ENCODE assay signal across 1 cellular context in the genomic region with DNA sequence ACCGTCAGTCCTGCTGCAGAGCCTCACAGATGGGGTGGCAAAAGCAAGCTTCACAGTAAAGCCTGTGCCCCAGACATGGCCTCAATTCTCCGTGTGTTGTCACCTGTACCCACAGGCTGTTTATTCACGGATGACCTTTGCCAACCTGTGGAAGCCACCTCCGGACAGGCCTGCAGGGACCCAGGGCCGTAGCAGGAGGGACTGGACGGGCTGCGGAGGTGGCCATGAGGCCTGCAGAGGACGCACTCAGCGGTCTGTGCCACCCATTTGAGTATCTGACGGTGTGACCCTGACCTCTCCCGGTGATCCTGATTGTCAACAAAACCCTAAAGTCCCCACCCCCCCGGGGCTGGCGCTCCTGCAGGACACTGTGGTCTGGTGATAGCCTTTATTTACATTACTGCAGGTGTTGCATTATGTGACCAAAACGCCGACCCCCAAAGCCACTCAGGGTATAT.
TF ChIP-seq lines count a peak whose summit lies in the region.

No MANE protein-coding gene starts in this region.

TF ChIP-seq in HepG2, 621 proteins besides CTCF, POLR2A, EP300 and RAD21 (continued from another document and continues in another):
- TF ChIP-seq RFX1 (IDR thresholded peaks at IDR 0.05) (no peak), STAT5B (CRISPR knock-in tag; IDR thresholded peaks at IDR 0.05) (no peak), LBX2 (CRISPR knock-in tag; IDR thresholded peaks at IDR 0.05; ENCODE audit: borderline replicate concordance) (no peak), TARDBP (CRISPR knock-in tag; IDR thresholded peaks at IDR 0.05) (peak; percentile 70), DPF2 (CRISPR knock-in tag; IDR thresholded peaks at IDR 0.05; ENCODE audit: borderline replicate concordance, low read depth) (peak; percentile 83; the same call in 1 of the 2 replicates), ZNF788 (CRISPR knock-in tag; IDR thresholded peaks at IDR 0.05; ENCODE audit: borderline replicate concordance) (peak; percentile 75; the same call in 1 of the 2 replicates), TAF1 (CRISPR knock-in tag; IDR thresholded peaks at IDR 0.05) (no peak; the same call in 1 of the 2 replicates), SIN3A (IDR thresholded peaks at IDR 0.05; ENCODE audit: borderline replicate concordance, low read depth, low read length) (no peak), TOE1 (CRISPR knock-in tag; IDR thresholded peaks at IDR 0.05) (no peak), KDM6A (CRISPR knock-in tag; IDR thresholded peaks at IDR 0.05; ENCODE audit: low read depth) (no peak; the same call in 1 of the 2 replicates), FOXA3 (CRISPR knock-in tag; IDR thresholded peaks at IDR 0.05) (peak; percentile 84), REPIN1 (CRISPR knock-in tag; IDR thresholded peaks at IDR 0.05; ENCODE audit: borderline replicate concordance, low read depth) (peak; percentile 72; the same call in 1 of the 2 replicates), ZNF224 (CRISPR knock-in tag; IDR thresholded peaks at IDR 0.05) (no peak), ZNF567 (CRISPR knock-in tag; IDR thresholded peaks at IDR 0.05; ENCODE audit: borderline replicate concordance) (0 out of 2 replicates have a peak, but pooled peaks have one; percentile 64), ZNF326 (CRISPR knock-in tag; IDR thresholded peaks at IDR 0.05; ENCODE audit: borderline replicate concordance) (no peak), ZNF234 (CRISPR knock-in tag; conservative IDR thresholded peaks at IDR 0.05) (no peak), ZNF552 (CRISPR knock-in tag; IDR thresholded peaks at IDR 0.05; ENCODE audit: borderline replicate concordance) (no peak; the same call in 1 of the 2 replicates), ZNF674 (CRISPR knock-in tag; IDR thresholded peaks at IDR 0.05; ENCODE audit: low read depth) (no peak), ETS1 (CRISPR knock-in tag; IDR thresholded peaks at IDR 0.05) (no peak), MNT (IDR thresholded peaks at IDR 0.05) (no peak), ZNF496 (CRISPR knock-in tag; IDR thresholded peaks at IDR 0.05; ENCODE audit: insufficient replicate concordance) (no peak), ZNF207 (IDR thresholded peaks at IDR 0.05; ENCODE audit: borderline replicate concordance) (no peak), HNF4A (CRISPR knock-in tag; IDR thresholded peaks at IDR 0.05) (peak; percentile 64), ZBTB7A (CRISPR knock-in tag; IDR thresholded peaks at IDR 0.05) (peak; percentile 46; the same call in 1 of the 2 replicates), CAMTA2 (CRISPR knock-in tag; IDR thresholded peaks at IDR 0.05; ENCODE audit: borderline replicate concordance) (no peak), ZNF775 (CRISPR knock-in tag; IDR thresholded peaks at IDR 0.05; ENCODE audit: borderline replicate concordance) (no peak), ZBTB42 (CRISPR knock-in tag; IDR thresholded peaks at IDR 0.05) (no peak), ZNF780A (CRISPR knock-in tag; IDR thresholded peaks at IDR 0.05) (no peak), IKZF1 (IDR thresholded peaks at IDR 0.05) (no peak), ARHGAP35 (CRISPR knock-in tag; IDR thresholded peaks at IDR 0.05; ENCODE audit: borderline replicate concordance) (no peak), ATM (IDR thresholded peaks at IDR 0.05; ENCODE audit: borderline replicate concordance) (no peak), PLRG1 (conservative IDR thresholded peaks at IDR 0.05) (no peak), NFIC (IDR thresholded peaks at IDR 0.05; ENCODE audit: low read length) (no peak), BRD4 (CRISPR knock-in tag; IDR thresholded peaks at IDR 0.05) (0 out of 2 replicates have a peak, but pooled peaks have one; percentile 48), CCAR2 (optimal IDR thresholded peaks at IDR 0.05; ENCODE audit: low read depth, low read length) (no peak), FOXP1 (IDR thresholded peaks at IDR 0.05) (no peak), FOXP1 (CRISPR knock-in tag; IDR thresholded peaks at IDR 0.05) (peak; percentile 71), ZBTB33 (CRISPR knock-in tag; IDR thresholded peaks at IDR 0.05) (0 out of 2 replicates have a peak, but pooled peaks have one; percentile 4), ZBTB4 (CRISPR knock-in tag; IDR thresholded peaks at IDR 0.05; ENCODE audit: borderline replicate concordance) (peak; percentile 61), ZNF484 (CRISPR knock-in tag; IDR thresholded peaks at IDR 0.05; ENCODE audit: borderline replicate concordance, low read depth) (no peak), SP5 (CRISPR knock-in tag; IDR thresholded peaks at IDR 0.05; ENCODE audit: borderline replicate concordance, low read depth) (peak; percentile 75; the same call in 1 of the 2 replicates), ZNF891 (CRISPR knock-in tag; IDR thresholded peaks at IDR 0.05) (0 out of 2 replicates have a peak, but pooled peaks have one; percentile 66), ZNF382 (CRISPR knock-in tag; IDR thresholded peaks at IDR 0.05; ENCODE audit: borderline replicate concordance) (no peak), SAP130 (CRISPR knock-in tag; IDR thresholded peaks at IDR 0.05; ENCODE audit: low read depth) (peak; percentile 92), ZNF10 (CRISPR knock-in tag; IDR thresholded peaks at IDR 0.05; ENCODE audit: borderline replicate concordance, low read depth) (no peak), ZNF263 (CRISPR knock-in tag; IDR thresholded peaks at IDR 0.05) (no peak), GABPB1 (CRISPR knock-in tag; IDR thresholded peaks at IDR 0.05) (peak; percentile 74), GTF2F1 (IDR thresholded peaks at IDR 0.05; ENCODE audit: low read length) (no peak), FOXM1 (CRISPR knock-in tag; IDR thresholded peaks at IDR 0.05) (no peak), TP53 (CRISPR knock-in tag; conservative IDR thresholded peaks at IDR 0.05) (no peak), ZNF761 (CRISPR knock-in tag; conservative IDR thresholded peaks at IDR 0.05) (peak; percentile 36; the same call in 1 of the 2 replicates), ZFP36L2 (CRISPR knock-in tag; IDR thresholded peaks at IDR 0.05) (no peak), MIXL1 (CRISPR knock-in tag; IDR thresholded peaks at IDR 0.05) (no peak), JARID2 (CRISPR knock-in tag; IDR thresholded peaks at IDR 0.05; ENCODE audit: insufficient replicate concordance) (no peak), ZNF546 (CRISPR knock-in tag; conservative IDR thresholded peaks at IDR 0.05) (no peak), HMG20B (CRISPR knock-in tag; conservative IDR thresholded peaks at IDR 0.05) (no peak; the same call in 1 of the 2 replicates), ZNF678 (CRISPR knock-in tag; IDR thresholded peaks at IDR 0.05) (no peak), ZNF44 (CRISPR knock-in tag; IDR thresholded peaks at IDR 0.05) (no peak), DBP (CRISPR knock-in tag; IDR thresholded peaks at IDR 0.05; ENCODE audit: not compliant biosample characterization) (no peak), MED1 (CRISPR knock-in tag; IDR thresholded peaks at IDR 0.05) (peak; percentile 86), PHF20 (CRISPR knock-in tag; IDR thresholded peaks at IDR 0.05) (no peak), ZNF547 (CRISPR knock-in tag; IDR thresholded peaks at IDR 0.05) (no peak), HNRNPLL (IDR thresholded peaks at IDR 0.05; ENCODE audit: low read depth, low read length, poor library complexity, severe bottlenecking) (peak; percentile 58), RBFOX2 (IDR thresholded peaks at IDR 0.05; ENCODE audit: low read depth, low read length) (no peak)
- TF ChIP-seq, protein P1, sequence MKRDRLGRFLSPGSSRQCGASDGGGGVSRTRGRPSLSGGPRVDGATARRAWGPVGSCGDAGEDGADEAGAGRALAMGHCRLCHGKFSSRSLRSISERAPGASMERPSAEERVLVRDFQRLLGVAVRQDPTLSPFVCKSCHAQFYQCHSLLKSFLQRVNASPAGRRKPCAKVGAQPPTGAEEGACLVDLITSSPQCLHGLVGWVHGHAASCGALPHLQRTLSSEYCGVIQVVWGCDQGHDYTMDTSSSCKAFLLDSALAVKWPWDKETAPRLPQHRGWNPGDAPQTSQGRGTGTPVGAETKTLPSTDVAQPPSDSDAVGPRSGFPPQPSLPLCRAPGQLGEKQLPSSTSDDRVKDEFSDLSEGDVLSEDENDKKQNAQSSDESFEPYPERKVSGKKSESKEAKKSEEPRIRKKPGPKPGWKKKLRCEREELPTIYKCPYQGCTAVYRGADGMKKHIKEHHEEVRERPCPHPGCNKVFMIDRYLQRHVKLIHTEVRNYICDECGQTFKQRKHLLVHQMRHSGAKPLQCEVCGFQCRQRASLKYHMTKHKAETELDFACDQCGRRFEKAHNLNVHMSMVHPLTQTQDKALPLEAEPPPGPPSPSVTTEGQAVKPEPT (CRISPR knock-in tag; IDR thresholded peaks at IDR 0.05; ENCODE audit: low read depth): no peak
- TF ChIP-seq, protein P2, sequence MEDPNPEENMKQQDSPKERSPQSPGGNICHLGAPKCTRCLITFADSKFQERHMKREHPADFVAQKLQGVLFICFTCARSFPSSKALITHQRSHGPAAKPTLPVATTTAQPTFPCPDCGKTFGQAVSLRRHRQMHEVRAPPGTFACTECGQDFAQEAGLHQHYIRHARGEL (CRISPR knock-in tag; IDR thresholded peaks at IDR 0.05): no peak
- TF ChIP-seq, protein P3, sequence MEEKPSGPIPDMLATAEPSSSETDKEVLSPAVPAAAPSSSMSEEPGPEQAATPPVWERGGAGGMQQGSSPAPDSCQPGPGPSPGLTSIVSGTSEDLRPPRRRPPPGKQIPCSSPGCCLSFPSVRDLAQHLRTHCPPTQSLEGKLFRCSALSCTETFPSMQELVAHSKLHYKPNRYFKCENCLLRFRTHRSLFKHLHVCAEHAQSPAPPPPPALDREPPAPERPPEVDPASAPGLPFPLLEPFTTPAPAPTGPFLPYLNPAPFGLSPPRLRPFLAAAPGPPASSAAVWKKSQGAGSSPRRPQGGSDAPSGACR (CRISPR knock-in tag; IDR thresholded peaks at IDR 0.05): peak; percentile 54; the same call in 1 of the 2 replicates
